8 cellular contexts compared by ENCODE assay signal in the genomic region with DNA sequence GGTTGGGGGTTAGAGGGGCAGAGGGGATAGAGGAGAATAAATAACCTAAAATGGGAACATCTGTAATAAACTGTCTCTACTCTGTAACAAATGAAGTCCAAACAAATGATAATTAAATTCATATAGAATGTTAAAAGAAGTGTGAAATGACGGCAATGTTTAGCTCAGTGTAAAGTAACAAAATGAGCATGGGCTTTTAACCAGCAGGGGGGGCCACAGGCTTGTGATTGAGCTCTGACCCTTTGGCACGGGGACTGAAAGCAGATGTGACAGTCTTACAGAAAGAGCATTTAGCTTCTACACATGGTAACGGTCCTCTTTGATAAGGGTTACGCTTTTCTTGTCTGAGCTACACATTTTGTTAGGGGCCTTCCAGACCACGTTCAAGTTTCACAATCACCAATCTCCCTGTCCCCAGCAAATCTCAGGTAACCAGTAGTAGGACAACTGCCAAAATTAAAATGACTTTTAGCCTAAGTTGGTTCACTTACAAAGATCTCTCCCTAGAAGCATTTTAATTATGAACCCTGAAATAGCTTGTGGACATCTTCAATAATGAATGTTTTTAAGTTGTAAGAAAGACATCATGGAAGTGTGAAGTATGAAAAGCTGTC.
DNase-seq lines count a peak whose midpoint lies in the region; ATAC-seq and TF ChIP-seq lines count a peak whose summit lies in the region.

No MANE protein-coding gene starts in this region.

- ATAC-seq in GM21528 (IDR thresholded peaks at IDR 0.05; ENCODE audit: low FRiP score, unreplicated experiment): no peak

- H3K27me3 ChIP-seq in GM23248 (replicated peaks; ENCODE audit: insufficient read depth) (no peaks in the 10 kb centered on the region), Loucy (ENCODE audit: insufficient read depth, low read length, poor library complexity, severe bottlenecking) (no peaks in the 10 kb centered on the region), iPS DF 6.9 (ENCODE audit: control insufficient read depth, insufficient read depth, low read length) (no peaks in the 10 kb centered on the region)

- H3K9me3 ChIP-seq in GM23248 (ENCODE audit: low read depth) (no peaks in the 10 kb centered on the region), Loucy (ENCODE audit: insufficient read depth, low read depth, low read length) (no peaks in the 10 kb centered on the region), iPS DF 6.9 (ENCODE audit: control insufficient read depth, insufficient read depth, low read length) (no peaks in the 10 kb centered on the region)

- H3K9me2 ChIP-seq in GM23248 (ENCODE audit: insufficient read depth) (no peaks in the 10 kb centered on the region), Loucy (replicated peaks; ENCODE audit: low read depth, low read length) (no peaks in the 10 kb centered on the region)

- H2AFZ ChIP-seq in GM23248 (peak overlapping the region; percentile 2; the same call in 1 of the 2 replicates), Loucy (ENCODE audit: low read length) (peak overlapping the region; percentile 62)

- no peak overlapping the region for H3K9ac ChIP-seq in GM23248
- H3K9ac ChIP-seq in Loucy (ENCODE audit: low read depth, low read length, poor library complexity, severe bottlenecking): no peak overlapping the region

- WGBS in GM23248 (ENCODE audit: low coverage in 1 of 2, low lambda C conversion rate in 2 of 2, missing lambda C conversion rate in 2 of 2), 2 experiments: 0 to 1% methylated on average over 5 of the region's 5 CpGs
- no CpG with 5 or more reads among the region's 5 CpGs for WGBS in iPS DF 6.9 (ENCODE audit: insufficient coverage, insufficient read length)

- in situ Hi-C loops in GM23248 (cut with MboI) (loop anchor here (25.0 kb wide), 1 partner anchor 1080 kb away; no protein-coding TSS in a partner anchor), astrocyte of the cerebellum (cut with HindIII; ENCODE audit: low sequenced_read_pairs) (no loop called here)

- H3K36me3 ChIP-seq in GM23248 (ENCODE audit: low read depth) (no peaks in the 10 kb centered on the region), Loucy (ENCODE audit: insufficient read depth, low read length) (no peaks in the 10 kb centered on the region), iPS DF 6.9 (ENCODE audit: control insufficient read depth, insufficient read depth, low read length) (no peaks in the 10 kb centered on the region)

- H3F3A ChIP-seq in GM23248 (ENCODE audit: insufficient read depth) (no peaks in the 10 kb centered on the region), Loucy (ENCODE audit: low read depth) (no peaks in the 10 kb centered on the region)

- H3K4me3 ChIP-seq in GM23248 (no peak overlapping the region), Loucy (ENCODE audit: low read length, poor library complexity, severe bottlenecking) (no peak overlapping the region), astrocyte of the cerebellum (ENCODE audit: low read depth, low read length) (no peak overlapping the region), iPS DF 6.9 (ENCODE audit: low read length) (no peak overlapping the region)

- H4K20me1 ChIP-seq in GM23248 (ENCODE audit: insufficient read depth): no peaks in the 10 kb centered on the region
- no peaks in the 10 kb centered on the region for H4K20me1 ChIP-seq in Loucy (ENCODE audit: insufficient read depth, low read length, poor library complexity, severe bottlenecking)

- H3K27ac ChIP-seq in GM23248 (no peak overlapping the region), iPS DF 6.9 (ENCODE audit: low read length) (no peak overlapping the region)

- TF ChIP-seq CTCF in GM10248 (IDR thresholded peaks at IDR 0.05; ENCODE audit: control extremely low read depth, extremely low read depth, low read depth, missing control alignments) (peak; percentile 60), Loucy (conservative IDR thresholded peaks at IDR 0.05; ENCODE audit: low read length) (peak; percentile 87), astrocyte of the cerebellum (IDR thresholded peaks at IDR 0.05; ENCODE audit: low read depth, low read length, missing control alignments) (peak; percentile 66)

- CTCF ChIA-PET in GM10248 (lab: Yijun Ruan, JAX): interaction anchor here (0.9 to 3.9 kb wide), 41 partner anchors 10 to 1192 kb away, joined by 3 to 42 read pairs (median 4); no protein-coding TSS in a partner anchor

- no peak overlapping the region for H3K4me2 ChIP-seq in GM23248 (ENCODE audit: unreplicated experiment)
- peak overlapping the region; percentile 14 for H3K4me2 ChIP-seq in Loucy (ENCODE audit: low read depth, low read length, poor library complexity, severe bottlenecking)

- DNase-seq in GM10248 (ENCODE audit: extremely low spot score) (peak; percentile 26), GM23248 (peak; percentile 64), SHP77 treated with DMSO at 0.1 percent for 48 hours (lab: John Stamatoyannopoulos, UW) (peak; percentile 4), astrocyte of the cerebellum (ENCODE audit: low read depth) (peak; percentile 22), iPS DF 6.9 (ENCODE audit: low read depth, low spot score) (peak; percentile 66)
- DNase-seq in stimulated activated CD4-positive, alpha-beta T cell treated with anti-CD3 and anti-CD28 coated beads, Interleukin-15, amount 100 ng/mL, for 24 hours: peak; percentile 63

- POLR2A ChIA-PET in GM10248 (lab: Yijun Ruan, JAX): no interaction called here

- H3K4me1 ChIP-seq in GM23248 (ENCODE audit: insufficient read depth) (no peaks in the 10 kb centered on the region), Loucy (ENCODE audit: insufficient read depth, low read length, poor library complexity, severe bottlenecking) (no peaks in the 10 kb centered on the region), iPS DF 6.9 (ENCODE audit: control insufficient read depth, insufficient read depth, low read length) (no peaks in the 10 kb centered on the region; the same call in 1 of the 2 replicates)

- H3K79me2 ChIP-seq in GM23248 (ENCODE audit: insufficient read depth): no peaks in the 10 kb centered on the region
- H3K79me2 ChIP-seq in Loucy (ENCODE audit: insufficient read depth, low read length): no peaks in the 10 kb centered on the region

Comparison
In these comparisons a context has a peak if more than half of its experiments do, and no peak if none do; other contexts are left out.
1. DNase-seq: peak in every context shown above with its lines; median percentile 66 in iPS DF 6.9; 64 in GM23248; 63 in stimulated activated CD4-positive, alpha-beta T cell treated with anti-CD3 and anti-CD28 coated beads, Interleukin-15, amount 100 ng/mL, for 24 hours; 26 in GM10248; 22 in astrocyte of the cerebellum; 4 in SHP77 treated with DMSO at 0.1 percent for 48 hours.